ENCODE assay signal across 37 cellular contexts in the genomic region with DNA sequence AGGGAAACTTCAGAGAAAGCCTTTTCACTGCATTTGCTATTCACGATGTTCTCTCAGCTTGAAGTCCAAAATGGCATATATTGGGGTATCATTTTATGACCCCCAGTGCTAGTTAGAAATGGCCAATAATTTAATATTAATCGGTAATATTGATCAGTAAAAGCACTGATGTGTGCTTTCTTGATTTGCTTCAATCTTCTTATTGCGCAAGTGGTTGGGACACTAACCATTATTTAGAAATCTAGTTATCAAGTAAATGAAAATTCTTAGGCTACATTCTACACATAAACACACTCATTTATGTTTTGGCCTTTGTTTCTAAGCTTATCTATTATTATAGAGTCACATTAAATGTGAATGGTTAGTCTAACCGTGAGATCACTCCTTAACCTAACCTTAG. TPM values are rescaled to one million over a fixed set of nuclear protein-coding genes. Genes with fewer than 3 reads are reported as not detected.
"Had no signal": no experiment of that assay in that cellular context is flagged by ENCODE, and none has a peak within 500 bp of the region (broad histone marks: within the 10 kb centered on the region; RNA-seq: fewer than 3 reads in every experiment).

No MANE protein-coding gene starts in this region.

- DNase-seq: activated effector memory CD4-positive, alpha-beta T cell treated with anti-CD3 and anti-CD28 coated beads, Interleukin-2, amount 50 U/mL, for 16 hours; activated effector memory CD4-positive, alpha-beta T cell treated with Interleukin-2 at 50 U/mL for 16 hours; activated gamma-delta T cell; activated gamma-delta T cell treated with Interleukin-2 at 50 U/mL for 16 hours; activated naive CD4-positive, alpha-beta T cell; activated naive CD4-positive, alpha-beta T cell treated with anti-CD3 and anti-CD28 coated beads for 36 hours; activated naive CD4-positive, alpha-beta T cell treated with anti-CD3 and anti-CD28 coated beads, Interleukin-2, amount 10 ng/mL, durations not matched to agents 7 days and 5 days; activated naive CD4-positive, alpha-beta T cell treated with anti-CD3 and anti-CD28 coated beads, Interleukin-2, amount 50 U/mL, for 16 hours; activated naive CD4-positive, alpha-beta T cell treated with Interleukin-2 at 50 U/mL for 16 hours; activated naive CD8-positive, alpha-beta T cell treated with anti-CD3 and anti-CD28 coated beads for 36 hours; activated naive CD8-positive, alpha-beta T cell treated with anti-CD3 and anti-CD28 coated beads, Interleukin-2, amount 10 ng/mL, durations not matched to agents 7 days and 5 days; activated naive CD8-positive, alpha-beta T cell treated with anti-CD3 and anti-CD28 coated beads, Interleukin-2, amount 50 U/mL, for 24 hours; activated T-cell treated with anti-CD3 and anti-CD28 coated beads, Interleukin-2, amount 50 U/mL, for 24 hours; activated T-cell treated with anti-CD3 and anti-CD28 coated beads, Interleukin-2, amount 50 U/mL, for 4 hours; activated T-cell treated with anti-CD3 and anti-CD28 coated beads, Interleukin-2, amount 50 U/mL, for 48 hours; activated T-cell treated with anti-CD3 and anti-CD28 coated beads, Interleukin-2, amount 50 U/mL, for 72 hours; adrenal gland; amniotic stem cell; amygdala; anterior cingulate cortex; aorta; body of pancreas; brain microvascular endothelial cell; caudate nucleus; central memory CD4-positive, alpha-beta T cell; cerebellar nuclear complex had no signal

- H3K4me1 ChIP-seq: adrenal gland, ascending aorta, body of pancreas, breast epithelium had no signal

- FAIRE-seq: astrocyte, bronchial epithelial cell had no signal

- H3K9me3 ChIP-seq: adrenal gland, ascending aorta, body of pancreas had no signal

- ATAC-seq: activated naive CD4-positive, alpha-beta T cell treated with anti-CD3 and anti-CD28 coated beads, Interleukin-2, amount 50 U/mL, for 72 hours; activated naive CD8-positive, alpha-beta T cell treated with anti-CD3 and anti-CD28 coated beads, Interleukin-2, amount 50 U/mL, for 24 hours; activated T-cell treated with anti-CD3 and anti-CD28 coated beads, Interleukin-2, amount 50 U/mL, for 4 hours; activated T-cell treated with anti-CD3 and anti-CD28 coated beads, Interleukin-2, amount 50 U/mL, for 72 hours; activated T-helper 17 cell treated with anti-CD3 and anti-CD28 coated beads, Interleukin-2, amount 50 U/mL, for 72 hours; body of pancreas had no signal

- H3K27ac ChIP-seq: adrenal gland, ascending aorta, body of pancreas, brain microvascular endothelial cell, breast epithelium, cardiac muscle cell had no signal

- H3K4me3 ChIP-seq: adrenal gland, ascending aorta, body of pancreas, breast epithelium, cardiac muscle cell had no signal

- H3K36me3 ChIP-seq: adrenal gland, ascending aorta, brain microvascular endothelial cell, breast epithelium, cardiac muscle cell had no signal

- H3K27me3 ChIP-seq: adrenal gland, ascending aorta, body of pancreas, brain microvascular endothelial cell, breast epithelium, cardiac muscle cell had no signal

RNA-seq across cellular contexts. Expression of a gene that starts 49.7 kb away (rescaled TPM):
- total RNA-seq: activated naive CD4-positive, alpha-beta T cell treated with anti-CD3 and anti-CD28 coated beads for 36 hours; activated naive CD4-positive, alpha-beta T cell treated with anti-CD3 and anti-CD28 coated beads, Interleukin-2, amount 50 U/mL, for 72 hours; activated naive CD8-positive, alpha-beta T cell treated with anti-CD3 and anti-CD28 coated beads for 36 hours; activated naive CD8-positive, alpha-beta T cell treated with anti-CD3 and anti-CD28 coated beads, Interleukin-2, amount 10 ng/mL, durations not matched to agents 7 days and 5 days; activated T-cell treated with anti-CD3 and anti-CD28 coated beads, Interleukin-2, amount 50 U/mL, for 4 hours; activated T-cell treated with anti-CD3 and anti-CD28 coated beads, Interleukin-2, amount 50 U/mL, for 72 hours; activated T-helper 1 cell treated with anti-CD3 and anti-CD28 coated beads, Interleukin-12 subunit alpha, Interleukin-12 subunit beta, Interleukin-2, Interleukin-4 antibody, amounts not matched to agents 30 ng/mL and 10 ng/mL and 1 ng/mL, durations not matched to agents 14 hours and 24 hours and 36 hours; activated T-helper 17 cell treated with anti-CD3 and anti-CD28 coated beads, Interleukin-2, amount 50 U/mL, for 72 hours; activated T-helper 2 cell treated with anti-CD3 and anti-CD28 coated beads, Interferon-gamma antibody, Interleukin-2, Interleukin-4, amounts not matched to agents 10 μg/mL and 5 μg/mL and 100 μg/mL, durations not matched to agents 14 hours and 24 hours and 36 hours; aorta; ascending aorta; astrocyte; body of pancreas; bronchial epithelial cell; chondrocyte had no signal
- polyA plus RNA-seq: adipose tissue, adrenal gland, aorta had no signal
